Comparison of ENCODE assay signal across 8 cellular contexts in genomic region chr4:26088433-26088928, GRCh38.
DNase-seq lines count a peak whose midpoint lies in the region; ATAC-seq and TF ChIP-seq lines count a peak whose summit lies in the region.

No MANE protein-coding gene starts in this region.

- peaks cover 21% of the 10 kb centered on the region for H3K9me3 ChIP-seq in left ventricle myocardium inferior (replicated peaks)

- H3K36me3 ChIP-seq in ACC112 (ENCODE audit: insufficient read depth, low read length) (no peaks in the 10 kb centered on the region), left ventricle myocardium inferior (no peaks in the 10 kb centered on the region)

- H3K27me3 ChIP-seq in ACC112 (ENCODE audit: insufficient read depth, low read length), result peaks cover 23% of the 10 kb centered on the region
- peaks cover 2% of the 10 kb centered on the region for H3K27me3 ChIP-seq in left ventricle myocardium inferior (ENCODE audit: low read depth)

- H3K27ac ChIP-seq in ACC112 (ENCODE audit: low read depth, low read length), result peak overlapping the region; percentile 63
- peak overlapping the region; percentile 47 for H3K27ac ChIP-seq in left ventricle myocardium inferior (replicated peaks)

- no peak overlapping the region for H3K4me3 ChIP-seq in ACC112 (ENCODE audit: low read depth, low read length)
- H3K4me3 ChIP-seq in left ventricle myocardium inferior, result no peak overlapping the region

- DNase-seq in T1000 (lab: John Stamatoyannopoulos, UW) (peak; percentile 71), left ventricle myocardium inferior (no peak), RPMI8226 (no peak), GM10266 (ENCODE audit: extremely low spot score) (no peak), HK-2 (ENCODE audit: unreplicated experiment) (no peak)

- intact Hi-C loops in left ventricle myocardium inferior (cut with micrococcal nuclease), result loop anchor here (10.0 kb wide), 1 partner anchor 206 kb away; no protein-coding TSS in a partner anchor

- ATAC-seq in GM18867 (IDR thresholded peaks at IDR 0.05; ENCODE audit: unreplicated experiment) (peak; percentile 66), HG03095 (IDR thresholded peaks at IDR 0.05; ENCODE audit: unreplicated experiment) (peak; percentile 70)

- TF ChIP-seq CTCF in left ventricle myocardium inferior (IDR thresholded peaks at IDR 0.05; ENCODE audit: borderline replicate concordance) (no peak), GM10266 (IDR thresholded peaks at IDR 0.05; ENCODE audit: control insufficient read depth, insufficient read depth, low read depth, missing control alignments) (no peak)

- peaks cover 41% of the 10 kb centered on the region for H3K4me1 ChIP-seq in ACC112 (ENCODE audit: control insufficient read depth, insufficient read depth, low read length, unreplicated experiment)
- peaks cover 21% of the 10 kb centered on the region for H3K4me1 ChIP-seq in left ventricle myocardium inferior

- peak overlapping the region; percentile 51 for H2AFZ ChIP-seq in ACC112 (ENCODE audit: low read length, unreplicated experiment)

- no peaks in the 10 kb centered on the region for H3K79me2 ChIP-seq in ACC112 (ENCODE audit: control insufficient read depth, insufficient read depth, low read length, unreplicated experiment)
